ENCODE assay signal across 1 cellular context in genomic region chr17:78357177-78357586, GRCh38.
TF ChIP-seq lines count a peak whose summit lies in the region.

No MANE protein-coding gene starts in this region.

TF ChIP-seq in GM12878, 131 proteins besides CTCF, POLR2A, EP300 and RAD21:
- TF ChIP-seq JUNB (IDR thresholded peaks at IDR 0.05) = no peak
- TF ChIP-seq HDAC2 (IDR thresholded peaks at IDR 0.05) = no peak
- no peak for TF ChIP-seq CBFB (IDR thresholded peaks at IDR 0.05; ENCODE audit: low read depth)
- no peak for TF ChIP-seq PAX5 (IDR thresholded peaks at IDR 0.05; ENCODE audit: borderline replicate concordance, low read depth, low read length)
- no peak for TF ChIP-seq BMI1 (IDR thresholded peaks at IDR 0.05; ENCODE audit: borderline replicate concordance)
- TF ChIP-seq TCF7 (IDR thresholded peaks at IDR 0.05; ENCODE audit: borderline replicate concordance) = no peak
- TF ChIP-seq GATAD2B (conservative IDR thresholded peaks at IDR 0.05; ENCODE audit: low read depth) = 0 out of 2 replicates have a peak, but pooled peaks have one; percentile 27
